In genomic region chr20:24647713-24648112, GRCh38 we compare ENCODE assay signal across 14 cellular contexts.
DNase-seq lines count a peak whose midpoint lies in the region; ATAC-seq and TF ChIP-seq lines count a peak whose summit lies in the region.
"Had no signal": no experiment of that assay in that cellular context is flagged by ENCODE, and none has a peak within 500 bp of the region (broad histone marks: within the 10 kb centered on the region; RNA-seq: fewer than 3 reads in every experiment).

No MANE protein-coding gene starts in this region.

- H3K36me3 ChIP-seq in Karpas-422 (ENCODE audit: insufficient read depth, low read length) (no peaks in the 10 kb centered on the region; the same call in 1 of the 2 replicates), WERI-Rb-1 (no peaks in the 10 kb centered on the region), spleen (no peaks in the 10 kb centered on the region)
- no peaks in the 10 kb centered on the region for H3K36me3 ChIP-seq in naive thymus-derived CD4-positive, alpha-beta T cell (ENCODE audit: control insufficient read depth in 2 of 3, insufficient read depth in 3 of 3, low read length in 3 of 3)

- CTCF ChIA-PET in naive thymus-derived CD4-positive, alpha-beta T cell (lab: Charles Lee): no interaction called here

- TF ChIP-seq CTCF in WERI-Rb-1 (IDR thresholded peaks at IDR 0.05; ENCODE audit: low read depth, low read length) (no peak), spleen (IDR thresholded peaks at IDR 0.05 in 8 of 11, conservative IDR thresholded peaks at IDR 0.05 in 3 of 11) (no peak)

- POLR2A ChIA-PET in naive thymus-derived CD4-positive, alpha-beta T cell (lab: Charles Lee): no interaction called here

- H3K27me3 ChIP-seq in Karpas-422 (ENCODE audit: low read length): peaks cover 8% of the 10 kb centered on the region; the same call in 1 of the 2 replicates
- H3K27me3 ChIP-seq in WERI-Rb-1 (ENCODE audit: insufficient read depth, low read depth, severe bottlenecking): no peaks in the 10 kb centered on the region
- peaks cover 0 to 21% (median 0%) of the 10 kb centered on the region in 7 donors for H3K27me3 ChIP-seq in spleen (replicated peaks in 1 of 7)
- peaks cover 0 to 3% of the 10 kb centered on the region in 2 donors for H3K27me3 ChIP-seq in naive thymus-derived CD4-positive, alpha-beta T cell (ENCODE audit: control insufficient read depth in 2 of 2, insufficient read depth in 2 of 2, low read length in 2 of 2)

- DNase-seq in DMS 273 (lab: John Stamatoyannopoulos, UW; ENCODE audit: unreplicated experiment): peak; percentile 57
- DNase-seq in Karpas-422: no peak
- DNase-seq in WERI-Rb-1: peak; percentile 80
- DNase-seq in spleen: peak; percentile 6
- no peak for DNase-seq in NCI-H774 (lab: John Stamatoyannopoulos, UW)
- no peak for DNase-seq in NCI-H1417 (lab: John Stamatoyannopoulos, UW)
- no peak for DNase-seq in naive thymus-derived CD4-positive, alpha-beta T cell
- DNase-seq: CD8-positive, alpha-beta T cell; COR-L47; H7 had no signal

- peaks cover 27% of the 10 kb centered on the region for H4K20me1 ChIP-seq in Karpas-422 (ENCODE audit: insufficient read depth, low read depth, low read length)

- H3K4me3 Mint-ChIP-seq in naive thymus-derived CD4-positive, alpha-beta T cell: no peak overlapping the region
- H3K4me3 Mint-ChIP-seq: B cell; CD14-positive monocyte; CD8-positive, alpha-beta T cell; GM23338 had no signal

- H3K36me3 Mint-ChIP-seq in naive thymus-derived CD4-positive, alpha-beta T cell: no peaks in the 10 kb centered on the region
- H3K36me3 Mint-ChIP-seq: CD14-positive monocyte; CD8-positive, alpha-beta T cell had no signal

- H3K9me3 ChIP-seq in Karpas-422 (ENCODE audit: low read length) (peaks cover 7% of the 10 kb centered on the region; the same call in 1 of the 2 replicates), WERI-Rb-1 (ENCODE audit: severe bottlenecking) (no peaks in the 10 kb centered on the region), spleen (peaks cover 0 to 16% (median 2%) of the 10 kb centered on the region in 8 donors)
- H3K9me3 ChIP-seq in naive thymus-derived CD4-positive, alpha-beta T cell (ENCODE audit: control insufficient read depth in 2 of 3, low read length in 3 of 3): no peaks in the 10 kb centered on the region

- H3K9ac ChIP-seq in Karpas-422 (ENCODE audit: low read length): no peak overlapping the region

- intact Hi-C loops in spleen (cut with DNase I; ENCODE audit: low total_unique reads): no loop called here
- intact Hi-C loops in naive thymus-derived CD4-positive, alpha-beta T cell (cut with micrococcal nuclease): no loop called here

- H3K27me3 Mint-ChIP-seq in naive thymus-derived CD4-positive, alpha-beta T cell: peaks cover 0 to 17% (median 11%) of the 10 kb centered on the region in 5 donors
- H3K27me3 Mint-ChIP-seq: B cell had no signal

- H3K27ac Mint-ChIP-seq in naive thymus-derived CD4-positive, alpha-beta T cell: no peak overlapping the region
- H3K27ac Mint-ChIP-seq: B cell; CD14-positive monocyte; CD8-positive, alpha-beta T cell; GM23338 had no signal

- H3K4me1 Mint-ChIP-seq in naive thymus-derived CD4-positive, alpha-beta T cell: peaks cover 0 to 8% (median 5%) of the 10 kb centered on the region in 7 donors
- H3K4me1 Mint-ChIP-seq: GM23338 had no signal

- no peak for TF ChIP-seq POLR2A in spleen (IDR thresholded peaks at IDR 0.05)

- H3K4me1 ChIP-seq in Karpas-422 (ENCODE audit: low read length) (peaks cover 83% of the 10 kb centered on the region), spleen (no peaks in the 10 kb centered on the region)
- H3K4me1 ChIP-seq in naive thymus-derived CD4-positive, alpha-beta T cell (ENCODE audit: control insufficient read depth in 2 of 2, insufficient read depth in 2 of 2, low read length in 2 of 2): no peaks in the 10 kb centered on the region

- H3K4me3 ChIP-seq in Karpas-422 (ENCODE audit: low read length) (no peak overlapping the region), WERI-Rb-1 (ENCODE audit: low read depth, low read length) (no peak overlapping the region), spleen (no peak overlapping the region)
- H3K4me3 ChIP-seq in naive thymus-derived CD4-positive, alpha-beta T cell (ENCODE audit: low read length): no peak overlapping the region
- H3K4me3 ChIP-seq: GM23338 had no signal

- no peak for ATAC-seq in naive thymus-derived CD4-positive, alpha-beta T cell
- ATAC-seq: CD8-positive, alpha-beta T cell; GM23338 had no signal

- no peaks in the 10 kb centered on the region for H3K9me2 ChIP-seq in Karpas-422 (replicated peaks; ENCODE audit: insufficient read depth, low read length)

- H3K79me2 ChIP-seq in Karpas-422 (ENCODE audit: low read length): no peaks in the 10 kb centered on the region

- no peak overlapping the region for H2AFZ ChIP-seq in Karpas-422 (ENCODE audit: low read length)
- H2AFZ ChIP-seq: GM23338 had no signal

- peaks cover 0 to 10% (median 0%) of the 10 kb centered on the region in 11 donors for H3K9me3 Mint-ChIP-seq in naive thymus-derived CD4-positive, alpha-beta T cell
- H3K9me3 Mint-ChIP-seq: CD8-positive, alpha-beta T cell had no signal

- peak overlapping the region; percentile 59 for H3K4me2 ChIP-seq in Karpas-422 (ENCODE audit: low read depth, low read length, poor library complexity, severe bottlenecking)
- H3K4me2 ChIP-seq: GM23338 had no signal

- 50 to 92% (median 80%) methylated on average over 2 of the region's 2 CpGs for WGBS in spleen, 5 donors

- H3K27ac ChIP-seq in Karpas-422 (ENCODE audit: low read length) (no peak overlapping the region), WERI-Rb-1 (peak overlapping the region; percentile 76), spleen (no peak overlapping the region)
- H3K27ac ChIP-seq in naive thymus-derived CD4-positive, alpha-beta T cell (ENCODE audit: low read depth, low read length): no peak overlapping the region
- H3K27ac ChIP-seq: HL-60 had no signal

Comparison
In these comparisons a context has a peak if more than half of its experiments do, and no peak if none do; other contexts are left out.
1. DNase-seq: peak in DMS 273 (single experiment), WERI-Rb-1 (single experiment) and spleen (single experiment); none in Karpas-422 (single experiment), NCI-H774 (single experiment), NCI-H1417 (0 of 3) and naive thymus-derived CD4-positive, alpha-beta T cell (0 of 9).